Comparison of ENCODE assay signal across 18 cellular contexts in genomic region chr6:34743625-34744293, GRCh38.
"Had no signal": no experiment of that assay in that cellular context is flagged by ENCODE, and none has a peak within 500 bp of the region (broad histone marks: within the 10 kb centered on the region; RNA-seq: fewer than 3 reads in every experiment).

No MANE protein-coding gene starts in this region.

- H3K27ac ChIP-seq: left lung, uterus had no signal

- H3K9me3 ChIP-seq: left lung, stomach, transverse colon, uterus had no signal

- H3K27me3 ChIP-seq: left lung, stomach, transverse colon, uterus had no signal

- DNase-seq: activated CD4-positive, alpha-beta T cell treated with anti-CD3 and anti-CD28 coated beads for 4 hours; activated CD4-positive, alpha-beta T cell treated with anti-CD3 and anti-CD28 coated beads, Interleukin-2, amount 50 U/mL, for 48 hours; activated CD4-positive, CD25-positive, alpha-beta regulatory T cell; activated gamma-delta T cell; activated naive CD4-positive, alpha-beta T cell treated with anti-CD3 and anti-CD28 coated beads, Interleukin-2, amount 50 U/mL, for 16 hours; activated naive CD8-positive, alpha-beta T cell treated with anti-CD3 and anti-CD28 coated beads, Interleukin-2, amount 50 U/mL, for 24 hours; effector CD4-positive, alpha-beta T cell; erythroblast; foreskin fibroblast; left lung; midbrain; natural killer cell; stimulated activated CD4-positive, alpha-beta T cell treated with anti-CD3 and anti-CD28 coated beads, Interleukin-4, amount 100 ng/mL, for 4 hours; stomach; transverse colon; uterus had no signal

- H3K4me1 ChIP-seq: left lung, uterus had no signal

- ATAC-seq: activated naive CD8-positive, alpha-beta T cell treated with anti-CD3 and anti-CD28 coated beads, Interleukin-2, amount 50 U/mL, for 24 hours; left lung; natural killer cell had no signal

- H3K36me3 ChIP-seq: left lung, stomach, transverse colon, uterus had no signal

- H3K4me3 ChIP-seq: left lung, lung, stomach, transverse colon, uterus had no signal

- FAIRE-seq: endometrium had no signal
